Comparison of ENCODE assay signal across 31 cellular contexts in genomic region chr19:32936065-32936464, GRCh38. TPM values are rescaled to one million over a fixed set of nuclear protein-coding genes. Genes with fewer than 3 reads are reported as not detected.
"Had no signal": no experiment of that assay in that cellular context is flagged by ENCODE, and none has a peak within 500 bp of the region (broad histone marks: within the 10 kb centered on the region; RNA-seq: fewer than 3 reads in every experiment).

No MANE protein-coding gene starts in this region.

- H3K27ac ChIP-seq: adrenal gland, ascending aorta, breast epithelium, cardiac muscle cell, coronary artery, dorsolateral prefrontal cortex had no signal

- H3K9me3 ChIP-seq: adrenal gland, ascending aorta, breast epithelium had no signal

- DNase-seq: activated CD4-positive, alpha-beta memory T cell treated with anti-CD3 and anti-CD28 coated beads for 36 hours; activated CD4-positive, alpha-beta T cell treated with anti-CD3 and anti-CD28 coated beads for 36 hours; activated CD4-positive, alpha-beta T cell treated with anti-CD3 and anti-CD28 coated beads, Interleukin-2, amount 10 ng/mL, durations not matched to agents 24 days and 14 days; activated CD4-positive, CD25-positive, alpha-beta regulatory T cell; activated CD4-positive, CD25-positive, alpha-beta regulatory T cell treated with anti-CD3 and anti-CD28 coated beads, Interleukin-2, amount 50 U/mL, for 72 hours; activated CD8-positive, alpha-beta memory T cell treated with anti-CD3 and anti-CD28 coated beads, Interleukin-2, amount 10 ng/mL, durations not matched to agents 7 days and 5 days; activated CD8-positive, alpha-beta memory T cell treated with anti-CD3 and anti-CD28 coated beads, Interleukin-2, amount 50 U/mL, for 4 hours; activated CD8-positive, alpha-beta T cell treated with anti-CD3 and anti-CD28 coated beads, Interleukin-2, amount 10 ng/mL, durations not matched to agents 7 days and 5 days; activated effector memory CD4-positive, alpha-beta T cell treated with anti-CD3 and anti-CD28 coated beads, Interleukin-2, amount 50 U/mL, for 16 hours; activated naive CD4-positive, alpha-beta T cell treated with anti-CD3 and anti-CD28 coated beads for 36 hours; activated naive CD8-positive, alpha-beta T cell treated with anti-CD3 and anti-CD28 coated beads for 36 hours; activated naive CD8-positive, alpha-beta T cell treated with anti-CD3 and anti-CD28 coated beads, Interleukin-2, amount 50 U/mL, for 24 hours; activated T-cell treated with anti-CD3 and anti-CD28 coated beads, Interleukin-2, amount 50 U/mL, for 1 hour; activated T-cell treated with anti-CD3 and anti-CD28 coated beads, Interleukin-2, amount 50 U/mL, for 48 hours; adrenal gland; amygdala; central memory CD4-positive, alpha-beta T cell; cerebellar nuclear complex; dorsolateral prefrontal cortex; effector memory CD4-positive, alpha-beta T cell; endodermal cell; foreskin fibroblast; head of caudate nucleus; T-helper 1 cell; T-helper 17 cell; T1000 had no signal

- H3K27me3 ChIP-seq: adrenal gland, ascending aorta, breast epithelium, cardiac muscle cell, dorsolateral prefrontal cortex had no signal

- H3K4me3 ChIP-seq: adrenal gland, ascending aorta, breast epithelium, cardiac muscle cell, coronary artery, dorsolateral prefrontal cortex had no signal

- H3K4me1 ChIP-seq: adrenal gland, ascending aorta, breast epithelium had no signal

- ATAC-seq: activated CD4-positive, alpha-beta T cell treated with anti-CD3 and anti-CD28 coated beads for 36 hours; activated CD8-positive, alpha-beta memory T cell treated with anti-CD3 and anti-CD28 coated beads, Interleukin-2, amount 10 ng/mL, durations not matched to agents 7 days and 5 days; activated CD8-positive, alpha-beta T cell treated with anti-CD3 and anti-CD28 coated beads, Interleukin-2, amount 10 ng/mL, durations not matched to agents 7 days and 5 days; activated naive CD8-positive, alpha-beta T cell treated with anti-CD3 and anti-CD28 coated beads, Interleukin-2, amount 50 U/mL, for 24 hours; esophagus mucosa; T-helper 17 cell had no signal

- H3K36me3 ChIP-seq: breast epithelium, cardiac muscle cell had no signal

RNA-seq across cellular contexts. Expression of gene FAAP24, which starts 36.0 kb away (rescaled TPM):
- total RNA-seq: ascending aorta had no signal
